8 cellular contexts compared by ENCODE assay signal in the genomic region with DNA sequence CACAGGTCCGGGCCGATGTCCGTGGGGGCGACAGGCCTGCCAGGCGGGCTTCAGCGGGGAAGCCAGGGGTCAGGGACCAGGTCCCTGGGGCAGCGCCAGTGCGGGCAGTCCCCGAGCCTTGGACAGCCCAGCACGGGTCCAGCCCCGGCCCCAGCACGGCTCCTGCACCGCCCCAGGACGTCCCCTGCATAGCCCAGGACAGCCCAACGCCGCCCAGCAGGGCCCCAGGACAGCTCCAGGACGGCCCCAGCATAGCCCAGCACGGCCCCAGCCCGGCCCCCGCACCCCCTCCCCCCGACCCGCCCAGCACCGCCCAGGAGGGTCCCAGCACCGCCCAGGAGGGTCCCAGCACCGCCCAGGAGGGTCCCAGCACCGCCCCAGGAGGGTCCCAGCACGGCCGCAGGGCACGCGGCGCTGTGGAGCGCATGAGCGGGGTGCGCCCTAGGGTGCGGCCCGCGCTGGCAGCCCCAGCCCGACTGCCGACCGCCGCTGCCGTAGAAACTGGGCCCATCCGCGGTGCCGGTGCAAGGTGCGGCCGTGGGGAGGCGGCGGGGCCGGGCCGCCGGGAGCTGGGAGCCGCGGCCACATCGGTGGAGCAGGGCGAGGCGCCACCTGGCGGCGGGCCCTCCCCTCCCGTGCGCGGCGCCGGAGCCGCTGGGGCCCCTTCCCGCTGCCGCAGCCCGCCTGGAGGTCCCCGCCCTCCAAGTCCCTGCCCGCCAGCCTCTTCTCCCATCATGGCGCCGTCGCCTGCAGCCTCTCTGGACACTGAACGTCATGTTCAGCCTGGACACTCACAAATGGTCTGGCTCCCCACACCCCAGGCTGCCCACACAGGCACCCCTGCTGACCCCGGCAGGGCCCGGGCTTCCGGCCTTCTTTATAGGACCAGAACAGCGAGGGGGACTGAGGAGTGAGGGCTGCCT.
DNase-seq lines count a peak whose midpoint lies in the region; ATAC-seq, FAIRE-seq and TF ChIP-seq lines count a peak whose summit lies in the region.

No MANE protein-coding gene starts in this region.

- H3K4me3 Mint-ChIP-seq in neural progenitor cell, result no peak overlapping the region

- peak; percentile 77 for TF ChIP-seq CTCF in A549 (IDR thresholded peaks at IDR 0.05)
- peak; percentile 33 to 60 (median 51) for TF ChIP-seq CTCF in esophagus muscularis mucosa (IDR thresholded peaks at IDR 0.05)
- peak; percentile 79 for TF ChIP-seq CTCF in neural progenitor cell (IDR thresholded peaks at IDR 0.05)

- POLR2A ChIA-PET in A549 (lab: Yijun Ruan, JAX), result no interaction called here

- H3K36me3 Mint-ChIP-seq in neural progenitor cell, result no peaks in the 10 kb centered on the region

- H3K27me3 Mint-ChIP-seq in neural progenitor cell (ENCODE audit: insufficient read depth, low read depth), result peaks cover 6% of the 10 kb centered on the region

- H3K4me3 ChIP-seq in A549, result peak overlapping the region; percentile 30
- H3K4me3 ChIP-seq in esophagus muscularis mucosa, result peak overlapping the region; percentile 36 to 50 (median 44)
- H3K4me3 ChIP-seq in neural progenitor cell, result peak overlapping the region; percentile 47

- TF ChIP-seq POLR2A in A549 (IDR thresholded peaks at IDR 0.05; ENCODE audit: low read length) (no peak), esophagus muscularis mucosa (IDR thresholded peaks at IDR 0.05; ENCODE audit: low read depth) (no peak), GM18505 (IDR thresholded peaks at IDR 0.05; ENCODE audit: borderline replicate concordance, extremely low read depth, insufficient read depth, insufficient read length) (no peak)

- TF ChIP-seq RAD21 in A549 (conservative IDR thresholded peaks at IDR 0.05 in 1 of 2, IDR thresholded peaks at IDR 0.05 in 1 of 2), result peak; percentile 17 to 57; a peak in 4 of 5 replicates

- H3K9me3 ChIP-seq in A549, result no peaks in the 10 kb centered on the region
- no peaks in the 10 kb centered on the region for H3K9me3 ChIP-seq in esophagus muscularis mucosa
- H3K9me3 ChIP-seq in neural progenitor cell (ENCODE audit: low read depth), result no peaks in the 10 kb centered on the region

- CTCF ChIA-PET in A549 (lab: Yijun Ruan, JAX), result interaction anchor here (0.5 to 2.0 kb wide), 30 partner anchors 9 to 928 kb away, joined by 3 to 20 read pairs (median 3); no protein-coding TSS in a partner anchor

- DNase-seq in A549 (ENCODE audit: low read depth in 1 of 2, low spot score in 1 of 2) (peak; percentile 25 to 48), HK-2 (ENCODE audit: unreplicated experiment) (peak; percentile 46), esophagus muscularis mucosa (ENCODE audit: extremely low spot score) (no peak), neural progenitor cell (ENCODE audit: low spot score) (peak; percentile 89), urothelium cell line (ENCODE audit: low spot score) (peak; percentile 74), SIG-M5 treated with dmso at 0.1 percent for 504 hours (lab: John Stamatoyannopoulos, UW; ENCODE audit: unreplicated experiment) (no peak)
- peak; percentile 11 to 20 (median 17) for DNase-seq in activated CD8-positive, alpha-beta memory T cell treated with anti-CD3 and anti-CD28 coated beads for 48 hours (ENCODE audit: low read depth in 2 of 3, low spot score in 2 of 3)

- H3K4me1 ChIP-seq in A549 (no peaks in the 10 kb centered on the region), esophagus muscularis mucosa (peaks cover 4 to 16% (median 11%) of the 10 kb centered on the region in 4 donors), neural progenitor cell (no peaks in the 10 kb centered on the region)

- H3K4me1 Mint-ChIP-seq in neural progenitor cell, result peaks cover 6% of the 10 kb centered on the region

- H3F3A ChIP-seq in neural progenitor cell (ENCODE audit: low read depth), result no peaks in the 10 kb centered on the region

- no peaks in the 10 kb centered on the region for H3K9me3 Mint-ChIP-seq in neural progenitor cell

- TF ChIP-seq EP300 in A549 (IDR thresholded peaks at IDR 0.05) (no peak), esophagus muscularis mucosa (IDR thresholded peaks at IDR 0.05) (no peak)

- H3K9ac ChIP-seq in neural progenitor cell, result no peak overlapping the region

- 100% methylated on average over 2 of the region's 78 CpGs for WGBS in A549 (ENCODE audit: missing lambda C conversion rate)
- 22% methylated on average over 12 of the region's 78 CpGs for WGBS in esophagus muscularis mucosa

- ATAC-seq in A549, result peak; percentile 78 to 90
- ATAC-seq in GM18505 (IDR thresholded peaks at IDR 0.05; ENCODE audit: unreplicated experiment), result no peak

- no peaks in the 10 kb centered on the region for H3K79me2 ChIP-seq in neural progenitor cell (ENCODE audit: low read depth)

- H3K27ac ChIP-seq in A549, result peak overlapping the region; percentile 50 to 89; a peak in 5 of 6 replicates
- peak overlapping the region in 1 of 4 donors; percentile 13 for H3K27ac ChIP-seq in esophagus muscularis mucosa (replicated peaks in 1 of 4)
- H3K27ac ChIP-seq in neural progenitor cell, result no peak overlapping the region

- H3K27me3 ChIP-seq in esophagus muscularis mucosa (peaks cover 5 to 78% (median 24%) of the 10 kb centered on the region in 4 donors), neural progenitor cell (peaks cover 16% of the 10 kb centered on the region)

- no peaks in the 10 kb centered on the region for H4K20me1 ChIP-seq in neural progenitor cell (ENCODE audit: low read depth)

- H2AFZ ChIP-seq in neural progenitor cell (replicated peaks), result peak overlapping the region; percentile 93

- intact Hi-C loops in esophagus muscularis mucosa (cut with DNase I), result loop anchor here (5.0 kb wide), 1 partner anchor 156 kb away; no protein-coding TSS in a partner anchor

- H3K36me3 ChIP-seq in esophagus muscularis mucosa (no peaks in the 10 kb centered on the region), neural progenitor cell (no peaks in the 10 kb centered on the region)

- H3K27ac Mint-ChIP-seq in neural progenitor cell, result no peak overlapping the region

- H3K4me2 ChIP-seq in A549, result peak overlapping the region; percentile 74
- H3K4me2 ChIP-seq in neural progenitor cell, result peak overlapping the region; percentile 78

- no peak for FAIRE-seq in A549 (lab: Jason Lieb, UNC)
- no peak for FAIRE-seq in urothelium cell line (lab: Jason Lieb, UNC)

TF ChIP-seq in A549, 52 proteins besides CTCF, POLR2A, EP300 and RAD21:
- TF ChIP-seq SMC3 (IDR thresholded peaks at IDR 0.05) (peak; percentile 76), TP53 (CRISPR knock-in tag; IDR thresholded peaks at IDR 0.05) (no peak)

Comparison
In these comparisons a context has a peak if more than half of its experiments do, and no peak if none do; other contexts are left out.
1. DNase-seq: peak in A549 (2 of 2), HK-2 (single experiment), activated CD8-positive, alpha-beta memory T cell treated with anti-CD3 and anti-CD28 coated beads for 48 hours (3 of 3), neural progenitor cell (single experiment) and urothelium cell line (single experiment); none in esophagus muscularis mucosa (single experiment) and SIG-M5 treated with dmso at 0.1 percent for 504 hours (single experiment).
2. Peak in every context shown above with its lines, with median percentiles within 50 percentile points of each other: H3K4me3 ChIP-seq and CTCF ChIP-seq.